In the genomic region with DNA sequence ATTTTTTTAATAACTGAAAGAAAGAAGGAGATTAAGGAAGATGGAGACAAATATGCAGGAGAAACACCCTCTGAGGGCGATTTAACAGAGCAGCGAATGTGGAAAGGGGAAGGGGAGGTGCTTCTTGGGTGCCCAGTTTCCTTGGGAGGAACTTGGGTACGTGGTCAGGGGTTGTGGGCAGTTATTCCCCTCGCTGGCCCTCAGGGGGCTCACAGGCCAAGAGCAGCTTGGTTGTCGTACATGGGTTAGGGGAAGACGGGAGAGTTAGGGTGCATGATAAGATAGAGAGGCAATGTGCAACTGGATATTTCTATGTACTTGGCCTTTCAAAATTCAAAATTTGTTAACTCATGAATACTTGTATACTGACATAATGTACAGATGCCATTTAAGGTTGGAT, we compare ENCODE assay signal across 1 cellular context.
TF ChIP-seq lines count a peak whose summit lies in the region.

No MANE protein-coding gene starts in this region.

TF ChIP-seq in K562, 482 proteins besides CTCF, POLR2A, EP300 and RAD21:
- TF ChIP-seq, protein P1, sequence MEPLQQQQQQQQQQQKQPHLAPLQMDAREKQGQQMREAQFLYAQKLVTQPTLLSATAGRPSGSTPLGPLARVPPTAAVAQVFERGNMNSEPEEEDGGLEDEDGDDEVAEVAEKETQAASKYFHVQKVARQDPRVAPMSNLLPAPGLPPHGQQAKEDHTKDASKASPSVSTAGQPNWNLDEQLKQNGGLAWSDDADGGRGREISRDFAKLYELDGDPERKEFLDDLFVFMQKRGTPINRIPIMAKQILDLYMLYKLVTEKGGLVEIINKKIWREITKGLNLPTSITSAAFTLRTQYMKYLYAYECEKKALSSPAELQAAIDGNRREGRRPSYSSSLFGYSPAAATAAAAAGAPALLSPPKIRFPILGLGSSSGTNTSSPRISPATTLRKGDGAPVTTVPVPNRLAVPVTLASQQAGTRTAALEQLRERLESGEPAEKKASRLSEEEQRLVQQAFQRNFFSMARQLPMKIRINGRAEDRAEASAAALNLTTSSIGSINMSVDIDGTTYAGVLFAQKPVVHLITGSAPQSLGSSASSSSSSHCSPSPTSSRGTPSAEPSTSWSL (CRISPR knock-in tag; IDR thresholded peaks at IDR 0.05; ENCODE audit: borderline replicate concordance) = no peak
- TF ChIP-seq CBX3 (IDR thresholded peaks at IDR 0.05; ENCODE audit: borderline replicate concordance in 1 of 2, low read length in 2 of 2) (peak in 1 of 2 experiments; percentile 66; a peak in 1 of 3 replicates), HDAC1 (IDR thresholded peaks at IDR 0.05) (peak in 1 of 2 experiments; percentile 18; a peak in 1 of 4 replicates), TBP (optimal IDR thresholded peaks at IDR 0.05; ENCODE audit: low read depth, low read length) (no peak)
TF ChIP-seq in K562: peak in this region for 2.
